In genomic region chr20:56698749-56699148, GRCh38 we compare ENCODE assay signal across 21 cellular contexts.
A peak's percentile ranks its signal among the peaks of the same experiment; 100 is the strongest.
DNase-seq lines count a peak whose midpoint lies in the region; ATAC-seq, FAIRE-seq and TF ChIP-seq lines count a peak whose summit lies in the region.
"Had no signal": no experiment of that assay in that cellular context is flagged by ENCODE, and none has a peak within 500 bp of the region (broad histone marks: within the 10 kb centered on the region; RNA-seq: fewer than 3 reads in every experiment).

No MANE protein-coding gene starts in this region.

- no peak overlapping the region for H4K5ac ChIP-seq in H1 (ENCODE audit: insufficient read length, low read depth, low read length)

- H3K14ac ChIP-seq in H1 (ENCODE audit: insufficient read length) (no peak overlapping the region), neuronal stem cell (ENCODE audit: low read length) (no peak overlapping the region)

- FAIRE-seq in H1 (lab: Jason Lieb, UNC): no peak
- FAIRE-seq: GM12878, GM19239 had no signal

- H3K27me3 Mint-ChIP-seq in GM23338 (ENCODE audit: insufficient read depth, low read depth, poor library complexity): peaks cover 11% of the 10 kb centered on the region

- no peaks in the 10 kb centered on the region for H3K36me3 Mint-ChIP-seq in GM23338 (ENCODE audit: low read depth)
- H3K36me3 Mint-ChIP-seq: CD4-positive, CD25-positive, alpha-beta regulatory T cell; CD8-positive, alpha-beta memory T cell had no signal

- H4K91ac ChIP-seq in H1 (replicated peaks; ENCODE audit: insufficient read length, low read length) (no peak overlapping the region), neuronal stem cell (ENCODE audit: low read depth, low read length, poor library complexity) (no peak overlapping the region)

- H3K4me2 ChIP-seq in GM23338: no peak overlapping the region
- no peak overlapping the region for H3K4me2 ChIP-seq in H1 (ENCODE audit: insufficient read depth in 1 of 2, low read depth in 2 of 2, low read length in 2 of 2)
- no peak overlapping the region for H3K4me2 ChIP-seq in neuronal stem cell (ENCODE audit: insufficient read depth, low read length, poor library complexity, severe bottlenecking)
- H3K4me2 ChIP-seq in osteoblast (ENCODE audit: insufficient read depth, low read length): no peak overlapping the region

- intact Hi-C loops in breast epithelium (cut with DNase I; ENCODE audit: low total_unique reads): no loop called here

- H4K8ac ChIP-seq in H1 (ENCODE audit: extremely low read depth, insufficient read depth, low read length) (no peak overlapping the region), neuronal stem cell (ENCODE audit: low read depth, low read length) (no peak overlapping the region)

- H3K56ac ChIP-seq in H1 (replicated peaks; ENCODE audit: insufficient read length, low read depth, low read length): no peak overlapping the region

- no peaks in the 10 kb centered on the region for H3K9me2 ChIP-seq in GM23338 (ENCODE audit: insufficient read depth)

- no peak overlapping the region for H2AFZ ChIP-seq in GM23338
- no peak overlapping the region for H2AFZ ChIP-seq in H1 (ENCODE audit: low read length)
- H2AFZ ChIP-seq in neuronal stem cell (ENCODE audit: low read length): no peak overlapping the region
- no peak overlapping the region for H2AFZ ChIP-seq in osteoblast (ENCODE audit: low read length)

- H3K18ac ChIP-seq in H1 (ENCODE audit: extremely low read depth, low read length) (no peak overlapping the region), neuronal stem cell (ENCODE audit: low read length) (peak overlapping the region; percentile 44)

- no peak overlapping the region for H2BK5ac ChIP-seq in H1 (ENCODE audit: low read depth, low read length)
- no peak overlapping the region for H2BK5ac ChIP-seq in neuronal stem cell (ENCODE audit: low read length)

- TF ChIP-seq POLR2A in H1 (IDR thresholded peaks at IDR 0.05; ENCODE audit: control extremely low read depth in 1 of 2, low read depth in 2 of 2, low read length in 2 of 2): no peak
- TF ChIP-seq POLR2A in breast epithelium (IDR thresholded peaks at IDR 0.05): no peak

- no peaks in the 10 kb centered on the region for H3K79me1 ChIP-seq in H1 (ENCODE audit: low read depth, low read length)
- no peaks in the 10 kb centered on the region for H3K79me1 ChIP-seq in neuronal stem cell (ENCODE audit: low read depth, low read length)

- no peaks in the 10 kb centered on the region for H3K27me3 ChIP-seq in GM23338 (ENCODE audit: insufficient read depth)
- H3K27me3 ChIP-seq in H1 (replicated peaks in 1 of 4; ENCODE audit: control insufficient read depth in 3 of 4, extremely low read depth in 1 of 4, insufficient read depth in 3 of 4, low read length in 3 of 4): no peaks in the 10 kb centered on the region; a peak in 2 of 7 replicates
- no peaks in the 10 kb centered on the region for H3K27me3 ChIP-seq in neuronal stem cell (ENCODE audit: control insufficient read depth in 3 of 3, insufficient read depth in 3 of 3, low read depth in 1 of 3, low read length in 3 of 3)
- H3K27me3 ChIP-seq in osteoblast (ENCODE audit: insufficient read depth, low read length): no peaks in the 10 kb centered on the region
- no peaks in the 10 kb centered on the region for H3K27me3 ChIP-seq in breast epithelium
- H3K27me3 ChIP-seq: BE2C had no signal

- H4K20me1 ChIP-seq in GM23338 (replicated peaks; ENCODE audit: insufficient read depth): no peaks in the 10 kb centered on the region
- no peaks in the 10 kb centered on the region for H4K20me1 ChIP-seq in H1 (replicated peaks in 1 of 2; ENCODE audit: control insufficient read depth in 1 of 2, insufficient read depth in 2 of 2, low read length in 2 of 2)
- H4K20me1 ChIP-seq in osteoblast (ENCODE audit: insufficient read depth, low read length): no peaks in the 10 kb centered on the region

- H3F3A ChIP-seq in GM23338 (replicated peaks; ENCODE audit: low read depth): no peaks in the 10 kb centered on the region

- H3K36me3 ChIP-seq in GM23338 (ENCODE audit: insufficient read depth) (no peaks in the 10 kb centered on the region), H1 (ENCODE audit: control insufficient read depth in 2 of 4, insufficient read depth in 4 of 4, low read length in 3 of 4) (no peaks in the 10 kb centered on the region), neuronal stem cell (replicated peaks in 1 of 2; ENCODE audit: control insufficient read depth in 2 of 2, insufficient read depth in 2 of 2, low read length in 2 of 2) (no peaks in the 10 kb centered on the region), osteoblast (ENCODE audit: insufficient read depth, low read length) (no peaks in the 10 kb centered on the region), breast epithelium (no peaks in the 10 kb centered on the region)
- H3K36me3 ChIP-seq: BE2C had no signal

- H2BK20ac ChIP-seq in H1 (ENCODE audit: low read length): no peak overlapping the region

- no peaks in the 10 kb centered on the region for H3K79me2 ChIP-seq in GM23338 (replicated peaks; ENCODE audit: insufficient read depth)
- no peaks in the 10 kb centered on the region for H3K79me2 ChIP-seq in H1 (ENCODE audit: control insufficient read depth in 1 of 2, insufficient read depth in 2 of 2, low read length in 2 of 2)
- no peaks in the 10 kb centered on the region for H3K79me2 ChIP-seq in osteoblast (ENCODE audit: insufficient read depth, low read length)

- WGBS in H1 (ENCODE audit: extremely low coverage in 1 of 2, insufficient coverage in 1 of 2, insufficient read length in 1 of 2, insufficient replicate concordance in 2 of 2, low coverage in 1 of 2, low lambda C conversion rate in 2 of 2, missing lambda C conversion rate in 1 of 2), 2 experiments: 64% methylated on average over 7 of the region's 7 CpGs; no CpG with 5 or more reads in 1 of the 2 experiments
- no CpG with 5 or more reads among the region's 7 CpGs for WGBS in neuronal stem cell (ENCODE audit: extremely low coverage in 2 of 2, insufficient read length in 2 of 2, insufficient replicate concordance in 1 of 2), 2 donors

- H3K27ac Mint-ChIP-seq in GM23338: no peak overlapping the region
- H3K27ac Mint-ChIP-seq: CD4-positive, CD25-positive, alpha-beta regulatory T cell; CD8-positive, alpha-beta memory T cell had no signal

- no peaks in the 10 kb centered on the region for H3K23me2 ChIP-seq in H1 (ENCODE audit: low read depth, low read length)

- POLR2A ChIA-PET in H1 (lab: Charles Lee; ENCODE audit: partially characterized antibody): interaction anchor here (1.0 kb wide), 2 partner anchors 15 to 37 kb away, joined by 3 to 4 read pairs; no protein-coding TSS in a partner anchor

- H2AK5ac ChIP-seq in H1 (ENCODE audit: low read depth, low read length) (no peak overlapping the region), neuronal stem cell (ENCODE audit: low read depth, low read length) (no peak overlapping the region)

- DNase-seq in GM23338 (ENCODE audit: low spot score) (peak; percentile 45), NCI-H524 (lab: John Stamatoyannopoulos, UW) (peak; percentile 15 to 72), H1 (ENCODE audit: low read depth in 1 of 2, low spot score in 2 of 2) (no peak), neuronal stem cell (ENCODE audit: low spot score) (no peak), osteoblast (ENCODE audit: insufficient read length, low spot score, missing footprints) (no peak), breast epithelium (ENCODE audit: low spot score in 2 of 2) (no peak)
- DNase-seq: ACHN; BE2C; C1 segment of cervical spinal cord; CD4-positive, CD25-positive, alpha-beta regulatory T cell; CD8-positive, alpha-beta memory T cell; COR-L47; DMS 273 treated with DMSO at 0.1 percent for 48 hours; DMS53; DND-41; EL; GOT3; H9 had no signal

- H3K9me3 ChIP-seq in H1 (ENCODE audit: insufficient read depth in 2 of 2, low read depth in 1 of 2, low read length in 1 of 2) (no peaks in the 10 kb centered on the region), neuronal stem cell (replicated peaks in 1 of 2; ENCODE audit: control insufficient read depth in 2 of 2, insufficient read depth in 1 of 2, low read depth in 1 of 2, low read length in 2 of 2) (no peaks in the 10 kb centered on the region), osteoblast (ENCODE audit: low read depth, low read length) (no peaks in the 10 kb centered on the region), breast epithelium (no peaks in the 10 kb centered on the region)
- H3K9me3 ChIP-seq: BE2C had no signal

- no peak for TF ChIP-seq EP300 in H1 (IDR thresholded peaks at IDR 0.05; ENCODE audit: borderline replicate concordance in 1 of 2, low read depth in 2 of 2, low read length in 2 of 2)

- no peak overlapping the region for H3K4ac ChIP-seq in H1 (replicated peaks; ENCODE audit: insufficient read length, low read depth, low read length)
- H3K4ac ChIP-seq in neuronal stem cell (ENCODE audit: low read length): no peak overlapping the region

- H3K9ac ChIP-seq in H1 (replicated peaks in 1 of 4; ENCODE audit: extremely low read depth in 1 of 4, low read depth in 3 of 4, low read length in 3 of 4) (no peak overlapping the region), neuronal stem cell (ENCODE audit: low read depth, low read length, poor library complexity) (no peak overlapping the region)

- no peaks in the 10 kb centered on the region for H3K9me3 Mint-ChIP-seq in GM23338
- H3K9me3 Mint-ChIP-seq: CD4-positive, CD25-positive, alpha-beta regulatory T cell; H9 had no signal

- H2BK15ac ChIP-seq in H1 (ENCODE audit: low read length) (no peak overlapping the region), neuronal stem cell (ENCODE audit: low read length) (no peak overlapping the region)

- TF ChIP-seq CTCF in GM23338 (conservative IDR thresholded peaks at IDR 0.05; ENCODE audit: low read depth in 2 of 2): no peak
- no peak for TF ChIP-seq CTCF in H1 (IDR thresholded peaks at IDR 0.05; ENCODE audit: control extremely low read depth in 1 of 3, insufficient read depth in 1 of 3, low read depth in 1 of 3, low read length in 3 of 3)
- no peak for TF ChIP-seq CTCF in osteoblast (IDR thresholded peaks at IDR 0.05; ENCODE audit: extremely low read depth, low read depth, low read length)
- TF ChIP-seq CTCF in breast epithelium (IDR thresholded peaks at IDR 0.05): no peak

- TF ChIP-seq RAD21 in H1 (IDR thresholded peaks at IDR 0.05 in 1 of 2, conservative IDR thresholded peaks at IDR 0.05 in 1 of 2; ENCODE audit: low read depth in 2 of 2, low read length in 2 of 2): no peak

- no peak overlapping the region for H3K4me3 ChIP-seq in GM23338
- H3K4me3 ChIP-seq in H1 (ENCODE audit: extremely low read depth in 1 of 4, insufficient read depth in 2 of 4, low read depth in 3 of 4, low read length in 4 of 4): no peak overlapping the region
- no peak overlapping the region for H3K4me3 ChIP-seq in neuronal stem cell (ENCODE audit: low read length in 2 of 2)
- no peak overlapping the region for H3K4me3 ChIP-seq in osteoblast (ENCODE audit: insufficient read depth, low read length)
- no peak overlapping the region for H3K4me3 ChIP-seq in breast epithelium
- H3K4me3 ChIP-seq: GM12878 had no signal

- H2BK12ac ChIP-seq in H1 (ENCODE audit: low read depth, low read length) (no peak overlapping the region), neuronal stem cell (ENCODE audit: low read length) (no peak overlapping the region)

- H3K4me1 ChIP-seq in GM23338 (ENCODE audit: insufficient read depth) (no peaks in the 10 kb centered on the region), H1 (replicated peaks in 1 of 4; ENCODE audit: control insufficient read depth in 3 of 4, insufficient read depth in 4 of 4, low read length in 3 of 4) (no peaks in the 10 kb centered on the region), neuronal stem cell (ENCODE audit: control insufficient read depth in 2 of 2, insufficient read depth in 1 of 2, low read depth in 1 of 2, low read length in 2 of 2) (no peaks in the 10 kb centered on the region), osteoblast (ENCODE audit: insufficient read depth, low read length) (no peaks in the 10 kb centered on the region), breast epithelium (no peaks in the 10 kb centered on the region)
- H3K4me1 ChIP-seq: BE2C had no signal

- no peak overlapping the region for H3K23ac ChIP-seq in H1 (ENCODE audit: insufficient read length)
- no peak overlapping the region for H3K23ac ChIP-seq in neuronal stem cell (ENCODE audit: low read depth, low read length, poor library complexity)

- no peak overlapping the region for H3K4me3 Mint-ChIP-seq in GM23338
- H3K4me3 Mint-ChIP-seq: CD4-positive, CD25-positive, alpha-beta regulatory T cell; CD8-positive, alpha-beta memory T cell; H9 had no signal

- H3K27ac ChIP-seq in GM23338 (ENCODE audit: low read depth) (no peak overlapping the region), H1 (ENCODE audit: low read depth, low read length) (no peak overlapping the region), neuronal stem cell (replicated peaks; ENCODE audit: low read length) (no peak overlapping the region), osteoblast (ENCODE audit: low read depth, low read length) (no peak overlapping the region), breast epithelium (no peak overlapping the region)

- peaks cover 5% of the 10 kb centered on the region; the same call in 2 of the 3 replicates for H3K4me1 Mint-ChIP-seq in GM23338
- H3K4me1 Mint-ChIP-seq: CD4-positive, CD25-positive, alpha-beta regulatory T cell; CD8-positive, alpha-beta memory T cell had no signal

- CTCF ChIA-PET in H1 (lab: Charles Lee; ENCODE audit: partially characterized antibody): interaction anchor here (0.7 to 1.5 kb wide), 4 partner anchors 10 to 119 kb away, joined by 3 to 6 read pairs (median 4); no protein-coding TSS in a partner anchor

- ATAC-seq in GM23338 (no peak; the same call in 1 of the 3 replicates), GM21723 (IDR thresholded peaks at IDR 0.05; ENCODE audit: unreplicated experiment) (no peak)
- ATAC-seq: GM12878 had no signal

- no peak overlapping the region for H2BK120ac ChIP-seq in H1 (replicated peaks; ENCODE audit: low read depth, low read length)
- H2BK120ac ChIP-seq in neuronal stem cell (ENCODE audit: low read depth, low read length): no peak overlapping the region

Comparison
In these comparisons a context has a peak if more than half of its experiments do, and no peak if none do; other contexts are left out.
1. DNase-seq: peak in GM23338 (single experiment) and NCI-H524 (2 of 2); none in H1 (0 of 2), neuronal stem cell (single experiment), osteoblast (single experiment) and breast epithelium (0 of 2).